Comparison of ENCODE assay signal across 8 cellular contexts in genomic region chr4:82428969-82429727, GRCh38.
A peak's percentile ranks its signal among the peaks of the same experiment; 100 is the strongest.
DNase-seq lines count a peak whose midpoint lies in the region; ATAC-seq lines count a peak whose summit lies in the region.

No MANE protein-coding gene starts in this region.

- ATAC-seq in GM19043 (IDR thresholded peaks at IDR 0.05; ENCODE audit: low read depth, unreplicated experiment) (peak; percentile 43), HG03354 (IDR thresholded peaks at IDR 0.05; ENCODE audit: poor library complexity, severe bottlenecking, unreplicated experiment) (peak; percentile 49)
- peak; percentile 54 to 55 for ATAC-seq in activated CD4-positive, CD25-positive, alpha-beta regulatory T cell treated with anti-CD3 and anti-CD28 coated beads, Interleukin-2, amount 50 U/mL, for 24 hours

- DNase-seq in Ammon's horn (ENCODE audit: low spot score), result peak; percentile 94
- peak; percentile 83 for DNase-seq in NCI-H345 treated with DMSO at 0.1 percent for 48 hours (lab: John Stamatoyannopoulos, UW; ENCODE audit: unreplicated experiment)
- peak; percentile 87 for DNase-seq in cerebellar cortex (ENCODE audit: low spot score)
- peak; percentile 95 for DNase-seq in kidney tubule cell (ENCODE audit: low spot score)
- DNase-seq in stimulated activated CD4-positive, alpha-beta T cell treated with anti-CD3 and anti-CD28 coated beads, Interleukin-1b, Interleukin-23, amount 100 ng/mL, for 24 hours (ENCODE audit: low read depth in 4 of 4, low spot score in 1 of 4), result peak; percentile 72 to 93 (median 86)

Comparison
In these comparisons a context has a peak if more than half of its experiments do, and no peak if none do; other contexts are left out.
1. Peak in every context shown above with its lines: DNase-seq and ATAC-seq.